In genomic region chr3:170023165-170023564, GRCh38 we compare ENCODE assay signal across 13 cellular contexts. TPM values are rescaled to one million over a fixed set of nuclear protein-coding genes. Genes with fewer than 3 reads are reported as not detected.
DNase-seq lines count a peak whose midpoint lies in the region; TF ChIP-seq lines count a peak whose summit lies in the region.
"Had no signal": no experiment of that assay in that cellular context is flagged by ENCODE, and none has a peak within 500 bp of the region (broad histone marks: within the 10 kb centered on the region; RNA-seq: fewer than 3 reads in every experiment).

No MANE protein-coding gene starts in this region.

- peak overlapping the region; percentile 52 for H3K4me2 ChIP-seq in hepatocyte
- H3K4me2 ChIP-seq: A549 had no signal

- no peaks in the 10 kb centered on the region for H3K9me2 ChIP-seq in hepatocyte (replicated peaks; ENCODE audit: insufficient read depth)

- no peak overlapping the region for H2AFZ ChIP-seq in hepatocyte

- TF ChIP-seq RAD21 in liver (IDR thresholded peaks at IDR 0.05): no peak

- peaks cover 12% of the 10 kb centered on the region for H3K4me1 ChIP-seq in hepatocyte (ENCODE audit: insufficient read depth)
- no peaks in the 10 kb centered on the region for H3K4me1 ChIP-seq in liver (ENCODE audit: control insufficient read depth in 4 of 4, insufficient read depth in 4 of 4, low read length in 3 of 4)
- H3K4me1 ChIP-seq in neutrophil (ENCODE audit: control insufficient read depth in 1 of 2, insufficient read depth in 1 of 2, low read depth in 1 of 2, low read length in 1 of 2): peaks cover 56 to 59% of the 10 kb centered on the region in 2 experiments
- H3K4me1 ChIP-seq: A549, HAP-1 had no signal

- TF ChIP-seq CTCF in hepatocyte (IDR thresholded peaks at IDR 0.05; ENCODE audit: poor library complexity) (no peak), liver (IDR thresholded peaks at IDR 0.05; ENCODE audit: low read depth, low read length, missing input control) (no peak), neutrophil (IDR thresholded peaks at IDR 0.05) (no peak)

- H3K27ac ChIP-seq in hepatocyte (peak overlapping the region; percentile 78), liver (ENCODE audit: low read depth in 1 of 2, low read length in 2 of 2) (no peak overlapping the region), neutrophil (peak overlapping the region; percentile 18)
- H3K27ac ChIP-seq: A549 had no signal

- H3K9me3 ChIP-seq in hepatocyte (ENCODE audit: low read depth): no peaks in the 10 kb centered on the region
- no peaks in the 10 kb centered on the region for H3K9me3 ChIP-seq in liver (ENCODE audit: control insufficient read depth in 4 of 4, low read length in 3 of 4)
- no peaks in the 10 kb centered on the region for H3K9me3 ChIP-seq in neutrophil
- H3K9me3 ChIP-seq: A549, HAP-1 had no signal

- DNase-seq in hepatocyte (ENCODE audit: low spot score) (peak; percentile 38), NCI-H526 treated with DMSO at 0.1 percent for 48 hours (lab: John Stamatoyannopoulos, UW) (no peak), NCI-H2107 treated with DMSO at 0.1 percent for 48 hours (lab: John Stamatoyannopoulos, UW; ENCODE audit: unreplicated experiment) (no peak), T-helper 1 cell (no peak), nucleus accumbens (lab: John Stamatoyannopoulos, UW) (no peak)
- DNase-seq: CD8-positive, alpha-beta T cell; COR-L47; DND-41; GDM1 had no signal

- H3K27me3 ChIP-seq in hepatocyte: no peaks in the 10 kb centered on the region
- H3K27me3 ChIP-seq in liver (ENCODE audit: control insufficient read depth in 4 of 4, insufficient read depth in 4 of 4, low read length in 3 of 4): no peaks in the 10 kb centered on the region
- no peaks in the 10 kb centered on the region for H3K27me3 ChIP-seq in neutrophil

- 64% methylated on average over 1 of the region's 1 CpG for WGBS in hepatocyte (ENCODE audit: low lambda C conversion rate, missing lambda C conversion rate)
- WGBS in liver: 69% methylated on average over 1 of the region's 1 CpG

- H3K79me2 ChIP-seq in hepatocyte: no peaks in the 10 kb centered on the region

- no peaks in the 10 kb centered on the region for H4K20me1 ChIP-seq in hepatocyte (ENCODE audit: insufficient read depth, poor library complexity, severe bottlenecking)

- H3K4me3 ChIP-seq in hepatocyte (no peak overlapping the region), liver (ENCODE audit: low read depth in 1 of 3, low read length in 3 of 3) (no peak overlapping the region), neutrophil (ENCODE audit: low read depth in 1 of 2, low read length in 1 of 2) (no peak overlapping the region)
- H3K4me3 ChIP-seq: A549, HAP-1 had no signal

- no peaks in the 10 kb centered on the region for H3K36me3 ChIP-seq in hepatocyte (replicated peaks; ENCODE audit: insufficient read depth, low read depth)
- no peaks in the 10 kb centered on the region for H3K36me3 ChIP-seq in liver (ENCODE audit: control insufficient read depth in 4 of 4, insufficient read depth in 3 of 4, low read depth in 1 of 4, low read length in 3 of 4)
- no peaks in the 10 kb centered on the region for H3K36me3 ChIP-seq in neutrophil
- H3K36me3 ChIP-seq: HAP-1 had no signal

- no peak overlapping the region for H3K9ac ChIP-seq in liver (ENCODE audit: low read depth in 1 of 2, low read length in 2 of 2)

TF ChIP-seq in liver, 16 proteins besides CTCF, POLR2A, EP300 and RAD21:
- TF ChIP-seq REST (IDR thresholded peaks at IDR 0.05): no peak
- TF ChIP-seq SP1 (IDR thresholded peaks at IDR 0.05): peak; percentile 18
- TF ChIP-seq RXRA (IDR thresholded peaks at IDR 0.05): peak in 1 of 2 donors; percentile 7
- peak; percentile 28 for TF ChIP-seq HNF4G (IDR thresholded peaks at IDR 0.05)
- no peak for TF ChIP-seq ZBTB33 (IDR thresholded peaks at IDR 0.05)
- TF ChIP-seq FOXA1 (IDR thresholded peaks at IDR 0.05): no peak
- peak; percentile 51 to 65 for TF ChIP-seq HNF4A (conservative IDR thresholded peaks at IDR 0.05)

RNA-seq across cellular contexts. Expression of gene GPR160, which starts 14.6 kb away (rescaled TPM):
- total RNA-seq in hepatocyte (87.9 and 96.2 TPM in 2 replicates), liver (1 to 10 TPM; 1.8 to 7.2 TPM)
- polyA plus RNA-seq in hepatocyte (39.8 and 52.2 TPM in 2 replicates), liver (1 to 10 TPM in 1 of 2 donors, under 1 TPM in 1; 0.99 to 1.6 TPM)

RNA-seq across cellular contexts. Expression of gene SEC62, which starts 56.6 kb away (rescaled TPM):
- 45.4 and 48.7 TPM in 2 replicates for total RNA-seq in hepatocyte
- polyA plus RNA-seq in hepatocyte: 138 and 147 TPM in 2 replicates
- 10 to 100 TPM; 62.1 to 64.4 TPM for total RNA-seq in liver
- polyA plus RNA-seq in liver: 100 to 1,000 TPM in 1 of 2 donors, 10 to 100 TPM in 1; 40.1 to 200 TPM

Comparison
In these comparisons a context has a peak if more than half of its experiments do, and no peak if none do; other contexts are left out.
1. H3K27ac ChIP-seq: peak in hepatocyte (single experiment) and neutrophil (single experiment); none in liver (0 of 2).
2. RNA of gene GPR160, which starts 14.6 kb away (total RNA-seq): 87.9 to 96.2 TPM in hepatocyte; 1.8 to 7.2 TPM in liver; every median in the first group is over 10 times any median in the second.